In the genomic region with DNA sequence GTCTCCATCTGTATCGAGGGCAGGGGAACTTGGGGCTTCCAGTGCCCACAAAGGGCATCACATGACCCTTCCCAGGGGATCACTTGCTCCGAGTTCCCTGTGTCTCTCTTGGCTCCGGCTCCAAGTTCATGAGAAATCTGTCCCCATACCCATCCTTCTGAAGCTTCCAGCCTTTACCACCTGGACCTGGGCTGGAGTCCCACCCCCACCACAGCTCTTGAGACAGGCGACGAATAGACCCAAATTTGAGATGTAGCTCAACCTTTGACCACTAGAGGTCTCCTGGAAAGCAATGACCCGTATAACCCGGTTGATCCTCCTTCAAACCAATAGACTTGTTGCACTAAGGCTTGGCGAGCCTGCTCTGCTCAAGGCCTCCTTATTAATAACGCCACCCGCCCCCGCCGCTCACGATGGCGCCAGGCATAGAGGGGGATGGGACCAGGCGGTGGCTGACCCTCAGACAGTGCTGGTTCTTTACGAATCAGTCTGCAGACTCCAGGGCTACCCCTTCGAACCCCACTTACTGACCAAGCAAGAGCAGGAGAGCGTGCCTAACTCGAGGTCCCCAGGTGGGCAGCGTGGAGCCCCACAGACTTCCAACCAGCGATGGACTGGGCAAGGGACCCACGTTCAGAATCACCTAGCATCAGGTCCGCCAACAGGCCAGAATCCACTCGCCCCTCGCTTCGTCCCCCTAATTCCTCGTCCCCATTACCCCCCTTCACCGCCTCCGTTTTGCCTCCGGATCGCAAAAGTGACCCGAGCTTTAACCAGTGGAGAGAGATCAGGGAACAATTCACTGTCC, we compare ENCODE assay signal across 1 cellular context.
A peak's percentile ranks its signal among the peaks of the same experiment; 100 is the strongest.
TF ChIP-seq lines count a peak whose summit lies in the region.

No MANE protein-coding gene starts in this region.

TF ChIP-seq in HepG2, 621 proteins besides CTCF, POLR2A, EP300 and RAD21 (continued from another document and continues in another):
- no peak for TF ChIP-seq RBM39 (IDR thresholded peaks at IDR 0.05; ENCODE audit: low read depth, low read length, poor library complexity, severe bottlenecking)
- no peak for TF ChIP-seq ZNF660 (CRISPR knock-in tag; IDR thresholded peaks at IDR 0.05; ENCODE audit: borderline replicate concordance, low read depth)
- 0 out of 2 replicates have a peak, but pooled peaks have one; percentile 31 for TF ChIP-seq ZNF335 (CRISPR knock-in tag; IDR thresholded peaks at IDR 0.05)
- TF ChIP-seq NFYC (CRISPR knock-in tag; IDR thresholded peaks at IDR 0.05) = no peak
- TF ChIP-seq ZZZ3 (CRISPR knock-in tag; IDR thresholded peaks at IDR 0.05; ENCODE audit: borderline replicate concordance) = no peak
- TF ChIP-seq PAX8 (CRISPR knock-in tag; IDR thresholded peaks at IDR 0.05; ENCODE audit: borderline replicate concordance) = no peak
- no peak for TF ChIP-seq BORCS8-MEF2B (CRISPR knock-in tag; IDR thresholded peaks at IDR 0.05)
- no peak for TF ChIP-seq ZNF282 (IDR thresholded peaks at IDR 0.05; ENCODE audit: partially characterized antibody)
- TF ChIP-seq ZNF7 (CRISPR knock-in tag; IDR thresholded peaks at IDR 0.05) = no peak
- TF ChIP-seq PHB2 (IDR thresholded peaks at IDR 0.05; ENCODE audit: partially characterized antibody) = no peak
- TF ChIP-seq MXD4 (CRISPR knock-in tag; IDR thresholded peaks at IDR 0.05) = no peak
- TF ChIP-seq, protein P1, sequence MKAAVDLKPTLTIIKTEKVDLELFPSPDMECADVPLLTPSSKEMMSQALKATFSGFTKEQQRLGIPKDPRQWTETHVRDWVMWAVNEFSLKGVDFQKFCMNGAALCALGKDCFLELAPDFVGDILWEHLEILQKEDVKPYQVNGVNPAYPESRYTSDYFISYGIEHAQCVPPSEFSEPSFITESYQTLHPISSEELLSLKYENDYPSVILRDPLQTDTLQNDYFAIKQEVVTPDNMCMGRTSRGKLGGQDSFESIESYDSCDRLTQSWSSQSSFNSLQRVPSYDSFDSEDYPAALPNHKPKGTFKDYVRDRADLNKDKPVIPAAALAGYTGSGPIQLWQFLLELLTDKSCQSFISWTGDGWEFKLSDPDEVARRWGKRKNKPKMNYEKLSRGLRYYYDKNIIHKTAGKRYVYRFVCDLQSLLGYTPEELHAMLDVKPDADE (CRISPR knock-in tag; IDR thresholded peaks at IDR 0.05) = no peak
- TF ChIP-seq MYC (CRISPR knock-in tag; IDR thresholded peaks at IDR 0.05; ENCODE audit: borderline replicate concordance) = no peak
- TF ChIP-seq, protein P2, sequence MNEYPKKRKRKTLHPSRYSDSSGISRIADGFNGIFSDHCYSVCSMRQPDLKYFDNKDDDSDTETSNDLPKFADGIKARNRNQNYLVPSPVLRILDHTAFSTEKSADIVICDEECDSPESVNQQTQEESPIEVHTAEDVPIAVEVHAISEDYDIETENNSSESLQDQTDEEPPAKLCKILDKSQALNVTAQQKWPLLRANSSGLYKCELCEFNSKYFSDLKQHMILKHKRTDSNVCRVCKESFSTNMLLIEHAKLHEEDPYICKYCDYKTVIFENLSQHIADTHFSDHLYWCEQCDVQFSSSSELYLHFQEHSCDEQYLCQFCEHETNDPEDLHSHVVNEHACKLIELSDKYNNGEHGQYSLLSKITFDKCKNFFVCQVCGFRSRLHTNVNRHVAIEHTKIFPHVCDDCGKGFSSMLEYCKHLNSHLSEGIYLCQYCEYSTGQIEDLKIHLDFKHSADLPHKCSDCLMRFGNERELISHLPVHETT (CRISPR knock-in tag; conservative IDR thresholded peaks at IDR 0.05) = no peak
- no peak for TF ChIP-seq YY1 (IDR thresholded peaks at IDR 0.05; ENCODE audit: insufficient read depth, insufficient replicate concordance, low read depth, low read length)
- TF ChIP-seq ZNF484 (CRISPR knock-in tag; IDR thresholded peaks at IDR 0.05; ENCODE audit: borderline replicate concordance, low read depth) = no peak
- TF ChIP-seq, protein P3, sequence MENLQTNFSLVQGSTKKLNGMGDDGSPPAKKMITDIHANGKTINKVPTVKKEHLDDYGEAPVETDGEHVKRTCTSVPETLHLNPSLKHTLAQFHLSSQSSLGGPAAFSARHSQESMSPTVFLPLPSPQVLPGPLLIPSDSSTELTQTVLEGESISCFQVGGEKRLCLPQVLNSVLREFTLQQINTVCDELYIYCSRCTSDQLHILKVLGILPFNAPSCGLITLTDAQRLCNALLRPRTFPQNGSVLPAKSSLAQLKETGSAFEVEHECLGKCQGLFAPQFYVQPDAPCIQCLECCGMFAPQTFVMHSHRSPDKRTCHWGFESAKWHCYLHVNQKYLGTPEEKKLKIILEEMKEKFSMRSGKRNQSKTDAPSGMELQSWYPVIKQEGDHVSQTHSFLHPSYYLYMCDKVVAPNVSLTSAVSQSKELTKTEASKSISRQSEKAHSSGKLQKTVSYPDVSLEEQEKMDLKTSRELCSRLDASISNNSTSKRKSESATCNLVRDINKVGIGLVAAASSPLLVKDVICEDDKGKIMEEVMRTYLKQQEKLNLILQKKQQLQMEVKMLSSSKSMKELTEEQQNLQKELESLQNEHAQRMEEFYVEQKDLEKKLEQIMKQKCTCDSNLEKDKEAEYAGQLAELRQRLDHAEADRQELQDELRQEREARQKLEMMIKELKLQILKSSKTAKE (CRISPR knock-in tag; IDR thresholded peaks at IDR 0.05; ENCODE audit: borderline replicate concordance) = no peak
- peak; percentile 22; the same call in 1 of the 2 replicates for TF ChIP-seq ZNF350 (CRISPR knock-in tag; IDR thresholded peaks at IDR 0.05; ENCODE audit: borderline replicate concordance, low read depth)
- no peak for TF ChIP-seq KAT2B (IDR thresholded peaks at IDR 0.05; ENCODE audit: borderline replicate concordance, low read depth, low read length)
- TF ChIP-seq TEAD2 (CRISPR knock-in tag; IDR thresholded peaks at IDR 0.05) = no peak
- TF ChIP-seq RBAK (CRISPR knock-in tag; IDR thresholded peaks at IDR 0.05) = no peak
- no peak for TF ChIP-seq ZNF543 (CRISPR knock-in tag; IDR thresholded peaks at IDR 0.05)
- no peak for TF ChIP-seq HNRNPK (IDR thresholded peaks at IDR 0.05; ENCODE audit: low read depth, low read length, poor library complexity, severe bottlenecking)
- TF ChIP-seq TBX3 (IDR thresholded peaks at IDR 0.05; ENCODE audit: borderline replicate concordance) = no peak
- TF ChIP-seq NFE2L1 (CRISPR knock-in tag; IDR thresholded peaks at IDR 0.05; ENCODE audit: borderline replicate concordance) = no peak
- no peak for TF ChIP-seq MIER2 (CRISPR knock-in tag; IDR thresholded peaks at IDR 0.05)
- TF ChIP-seq, protein P4, sequence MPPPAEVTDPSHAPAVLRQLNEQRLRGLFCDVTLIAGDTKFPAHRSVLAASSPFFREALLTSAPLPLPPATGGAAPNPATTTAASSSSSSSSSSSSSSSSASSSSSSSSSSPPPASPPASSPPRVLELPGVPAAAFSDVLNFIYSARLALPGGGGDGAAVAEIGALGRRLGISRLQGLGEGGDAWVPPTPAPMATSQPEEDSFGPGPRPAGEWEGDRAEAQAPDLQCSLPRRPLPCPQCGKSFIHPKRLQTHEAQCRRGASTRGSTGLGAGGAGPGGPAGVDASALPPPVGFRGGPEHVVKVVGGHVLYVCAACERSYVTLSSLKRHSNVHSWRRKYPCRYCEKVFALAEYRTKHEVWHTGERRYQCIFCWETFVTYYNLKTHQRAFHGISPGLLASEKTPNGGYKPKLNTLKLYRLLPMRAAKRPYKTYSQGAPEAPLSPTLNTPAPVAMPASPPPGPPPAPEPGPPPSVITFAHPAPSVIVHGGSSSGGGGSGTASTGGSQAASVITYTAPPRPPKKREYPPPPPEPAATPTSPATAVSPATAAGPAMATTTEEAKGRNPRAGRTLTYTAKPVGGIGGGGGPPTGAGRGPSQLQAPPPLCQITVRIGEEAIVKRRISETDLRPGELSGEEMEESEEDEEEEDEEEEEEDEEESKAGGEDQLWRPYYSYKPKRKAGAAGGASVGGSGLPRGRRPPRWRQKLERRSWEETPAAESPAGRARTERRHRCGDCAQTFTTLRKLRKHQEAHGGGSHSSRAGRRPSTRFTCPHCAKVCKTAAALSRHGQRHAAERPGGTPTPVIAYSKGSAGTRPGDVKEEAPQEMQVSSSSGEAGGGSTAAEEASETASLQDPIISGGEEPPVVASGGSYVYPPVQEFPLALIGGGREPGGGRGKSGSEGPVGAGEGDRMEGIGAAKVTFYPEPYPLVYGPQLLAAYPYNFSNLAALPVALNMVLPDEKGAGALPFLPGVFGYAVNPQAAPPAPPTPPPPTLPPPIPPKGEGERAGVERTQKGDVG (CRISPR knock-in tag; IDR thresholded peaks at IDR 0.05; ENCODE audit: borderline replicate concordance) = no peak
- TF ChIP-seq ZNF772 (CRISPR knock-in tag; IDR thresholded peaks at IDR 0.05) = no peak; the same call in 1 of the 2 replicates
- no peak for TF ChIP-seq HMGA1 (CRISPR knock-in tag; conservative IDR thresholded peaks at IDR 0.05)
- TF ChIP-seq SPEN (CRISPR knock-in tag; IDR thresholded peaks at IDR 0.05; ENCODE audit: low read depth) = no peak
- no peak for TF ChIP-seq ZNF781 (CRISPR knock-in tag; IDR thresholded peaks at IDR 0.05; ENCODE audit: borderline replicate concordance, not compliant biosample characterization)
- TF ChIP-seq ZNF180 (CRISPR knock-in tag; IDR thresholded peaks at IDR 0.05; ENCODE audit: borderline replicate concordance, low read depth) = no peak
- no peak for TF ChIP-seq NAIF1 (CRISPR knock-in tag; IDR thresholded peaks at IDR 0.05; ENCODE audit: borderline replicate concordance)
- no peak for TF ChIP-seq ADNP (CRISPR knock-in tag; IDR thresholded peaks at IDR 0.05)
- TF ChIP-seq BRD4 (CRISPR knock-in tag; IDR thresholded peaks at IDR 0.05) = no peak
- no peak for TF ChIP-seq HNF4G (IDR thresholded peaks at IDR 0.05; ENCODE audit: borderline replicate concordance, low read depth, low read length)
- no peak for TF ChIP-seq HNF4G (CRISPR knock-in tag; IDR thresholded peaks at IDR 0.05; ENCODE audit: borderline replicate concordance, low read depth)
- peak; percentile 42; the same call in 1 of the 2 replicates for TF ChIP-seq ZNF724P (CRISPR knock-in tag; IDR thresholded peaks at IDR 0.05; ENCODE audit: borderline replicate concordance)
- no peak for TF ChIP-seq NR2C2 (CRISPR knock-in tag; IDR thresholded peaks at IDR 0.05; ENCODE audit: borderline replicate concordance)
- TF ChIP-seq RBFOX2 (IDR thresholded peaks at IDR 0.05; ENCODE audit: low read depth, low read length) = no peak
- TF ChIP-seq, protein P5, sequence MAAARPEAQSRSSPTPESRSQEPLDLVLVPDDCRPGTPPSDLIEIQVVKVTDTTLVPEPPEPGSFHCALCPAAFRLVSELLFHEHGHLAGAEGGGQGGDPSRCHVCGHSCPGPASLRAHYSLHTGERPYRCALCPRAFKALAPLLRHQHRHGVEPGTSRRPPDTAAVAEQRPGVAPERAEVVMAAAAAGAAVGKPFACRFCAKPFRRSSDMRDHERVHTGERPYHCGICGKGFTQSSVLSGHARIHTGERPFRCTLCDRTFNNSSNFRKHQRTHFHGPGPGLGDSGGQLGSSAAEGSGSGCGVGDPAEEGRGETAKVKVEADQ (CRISPR knock-in tag; IDR thresholded peaks at IDR 0.05; ENCODE audit: borderline replicate concordance) = no peak
- no peak for TF ChIP-seq ZNF614 (CRISPR knock-in tag; IDR thresholded peaks at IDR 0.05; ENCODE audit: borderline replicate concordance)
- no peak for TF ChIP-seq DPF2 (CRISPR knock-in tag; IDR thresholded peaks at IDR 0.05; ENCODE audit: borderline replicate concordance, low read depth)
- TF ChIP-seq HDAC1 (CRISPR knock-in tag; IDR thresholded peaks at IDR 0.05) = no peak
- TF ChIP-seq, protein P6, sequence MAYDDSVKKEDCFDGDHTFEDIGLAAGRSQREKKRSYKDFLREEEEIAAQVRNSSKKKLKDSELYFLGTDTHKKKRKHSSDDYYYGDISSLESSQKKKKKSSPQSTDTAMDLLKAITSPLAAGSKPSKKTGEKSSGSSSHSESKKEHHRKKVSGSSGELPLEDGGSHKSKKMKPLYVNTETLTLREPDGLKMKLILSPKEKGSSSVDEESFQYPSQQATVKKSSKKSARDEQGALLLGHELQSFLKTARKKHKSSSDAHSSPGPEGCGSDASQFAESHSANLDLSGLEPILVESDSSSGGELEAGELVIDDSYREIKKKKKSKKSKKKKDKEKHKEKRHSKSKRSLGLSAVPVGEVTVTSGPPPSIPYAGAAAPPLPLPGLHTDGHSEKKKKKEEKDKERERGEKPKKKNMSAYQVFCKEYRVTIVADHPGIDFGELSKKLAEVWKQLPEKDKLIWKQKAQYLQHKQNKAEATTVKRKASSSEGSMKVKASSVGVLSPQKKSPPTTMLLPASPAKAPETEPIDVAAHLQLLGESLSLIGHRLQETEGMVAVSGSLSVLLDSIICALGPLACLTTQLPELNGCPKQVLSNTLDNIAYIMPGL (CRISPR knock-in tag; IDR thresholded peaks at IDR 0.05; ENCODE audit: borderline replicate concordance in 1 of 2, low read depth in 1 of 2) = peak; percentile 41 to 56; a peak in 1 of 4 replicates
- TF ChIP-seq TSC22D2 (CRISPR knock-in tag; IDR thresholded peaks at IDR 0.05; ENCODE audit: borderline replicate concordance) = no peak; the same call in 1 of the 2 replicates
- no peak for TF ChIP-seq ZSCAN29 (CRISPR knock-in tag; conservative IDR thresholded peaks at IDR 0.05)
- TF ChIP-seq GTF3A (CRISPR knock-in tag; conservative IDR thresholded peaks at IDR 0.05) = no peak
- no peak for TF ChIP-seq RFXANK (CRISPR knock-in tag; IDR thresholded peaks at IDR 0.05)
- no peak for TF ChIP-seq YEATS4 (CRISPR knock-in tag; IDR thresholded peaks at IDR 0.05; ENCODE audit: borderline replicate concordance)
- TF ChIP-seq SALL1 (CRISPR knock-in tag; IDR thresholded peaks at IDR 0.05) = peak; percentile 64; the same call in 1 of the 2 replicates
- TF ChIP-seq NBN (conservative IDR thresholded peaks at IDR 0.05) = no peak
- no peak for TF ChIP-seq NFATC3 (CRISPR knock-in tag; IDR thresholded peaks at IDR 0.05)
- no peak for TF ChIP-seq ZMYM2 (CRISPR knock-in tag; IDR thresholded peaks at IDR 0.05)
- no peak for TF ChIP-seq HOXA5 (CRISPR knock-in tag; IDR thresholded peaks at IDR 0.05)
- no peak for TF ChIP-seq EZH2 (conservative IDR thresholded peaks at IDR 0.05; ENCODE audit: low read depth, low read length)
- TF ChIP-seq ZNF83 (CRISPR knock-in tag; IDR thresholded peaks at IDR 0.05; ENCODE audit: borderline replicate concordance) = no peak
- TF ChIP-seq JARID2 (CRISPR knock-in tag; IDR thresholded peaks at IDR 0.05; ENCODE audit: insufficient replicate concordance) = peak; percentile 12
- no peak for TF ChIP-seq HNRNPLL (IDR thresholded peaks at IDR 0.05; ENCODE audit: low read depth, low read length, poor library complexity, severe bottlenecking)
- no peak for TF ChIP-seq ZNF709 (CRISPR knock-in tag; IDR thresholded peaks at IDR 0.05)
- no peak for TF ChIP-seq CBX1 (IDR thresholded peaks at IDR 0.05; ENCODE audit: low read depth)
- no peak for TF ChIP-seq SIN3A (IDR thresholded peaks at IDR 0.05; ENCODE audit: borderline replicate concordance, low read depth, low read length)
